ENCODE assay signal across 1 cellular context in the genomic region with DNA sequence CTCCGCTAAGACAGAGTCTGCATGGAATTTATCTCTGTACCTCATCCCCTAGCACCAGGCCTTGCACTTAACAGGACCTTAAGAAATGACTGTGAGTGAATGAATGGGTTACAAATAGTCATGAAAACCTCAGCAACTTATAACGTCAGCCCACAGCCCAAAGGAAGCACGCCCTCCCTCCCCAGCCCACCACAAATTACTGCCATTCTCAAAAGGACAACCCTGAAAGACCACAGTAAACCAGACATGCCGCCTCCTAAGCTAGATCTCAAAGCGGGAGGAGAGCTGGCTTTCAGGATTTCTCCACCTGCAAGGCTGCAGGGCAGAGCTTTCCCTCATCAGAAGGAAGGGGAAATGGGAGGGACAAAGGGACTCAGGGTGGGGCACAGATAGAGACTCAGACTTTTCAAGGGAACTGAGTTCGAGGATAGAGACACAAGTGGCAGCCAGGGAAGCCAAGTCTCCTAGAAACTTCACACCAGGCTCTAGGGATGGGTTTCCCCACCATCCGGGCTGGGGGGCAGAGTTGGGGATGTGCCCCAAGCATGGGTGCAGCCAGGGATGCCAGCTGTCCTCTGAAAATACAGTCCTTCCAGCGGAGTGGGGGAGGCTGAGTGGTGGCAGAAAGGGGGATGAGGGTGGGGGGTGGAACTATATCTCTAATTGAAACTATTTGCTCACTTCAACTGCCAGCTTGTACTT.
TF ChIP-seq lines count a peak whose summit lies in the region.

No MANE protein-coding gene starts in this region.

TF ChIP-seq in GM12878, 131 proteins besides CTCF, POLR2A, EP300 and RAD21 (continued from another document):
- TF ChIP-seq, protein P1, sequence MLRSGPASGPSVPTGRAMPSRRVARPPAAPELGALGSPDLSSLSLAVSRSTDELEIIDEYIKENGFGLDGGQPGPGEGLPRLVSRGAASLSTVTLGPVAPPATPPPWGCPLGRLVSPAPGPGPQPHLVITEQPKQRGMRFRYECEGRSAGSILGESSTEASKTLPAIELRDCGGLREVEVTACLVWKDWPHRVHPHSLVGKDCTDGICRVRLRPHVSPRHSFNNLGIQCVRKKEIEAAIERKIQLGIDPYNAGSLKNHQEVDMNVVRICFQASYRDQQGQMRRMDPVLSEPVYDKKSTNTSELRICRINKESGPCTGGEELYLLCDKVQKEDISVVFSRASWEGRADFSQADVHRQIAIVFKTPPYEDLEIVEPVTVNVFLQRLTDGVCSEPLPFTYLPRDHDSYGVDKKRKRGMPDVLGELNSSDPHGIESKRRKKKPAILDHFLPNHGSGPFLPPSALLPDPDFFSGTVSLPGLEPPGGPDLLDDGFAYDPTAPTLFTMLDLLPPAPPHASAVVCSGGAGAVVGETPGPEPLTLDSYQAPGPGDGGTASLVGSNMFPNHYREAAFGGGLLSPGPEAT (IDR thresholded peaks at IDR 0.05; ENCODE audit: low read depth), result no peak
- TF ChIP-seq RUNX3 (IDR thresholded peaks at IDR 0.05; ENCODE audit: low read length), result peak; percentile 82
- no peak for TF ChIP-seq HCFC1 (IDR thresholded peaks at IDR 0.05; ENCODE audit: low read length)
